28 cellular contexts compared by ENCODE assay signal in genomic region chr10:16458196-16458977, GRCh38. TPM values are rescaled to one million over a fixed set of nuclear protein-coding genes. Genes with fewer than 3 reads are reported as not detected.
DNase-seq lines count a peak whose midpoint lies in the region; ATAC-seq, FAIRE-seq and TF ChIP-seq lines count a peak whose summit lies in the region.
"Had no signal": no experiment of that assay in that cellular context is flagged by ENCODE, and none has a peak within 500 bp of the region (broad histone marks: within the 10 kb centered on the region; RNA-seq: fewer than 3 reads in every experiment).

No MANE protein-coding gene starts in this region.

- no peak overlapping the region for H3K4me3 ChIP-seq in A673 (ENCODE audit: low read depth, low read length, poor library complexity, severe bottlenecking)
- H3K4me3 ChIP-seq: ascending aorta, HAP-1, lower lobe of right lung, prostate gland, sigmoid colon, SK-N-MC, stomach, tibial nerve had no signal

- H3K36me3 ChIP-seq in A673 (ENCODE audit: insufficient read depth, low read length, poor library complexity, severe bottlenecking), result no peaks in the 10 kb centered on the region
- H3K36me3 ChIP-seq: ascending aorta, HAP-1, lower lobe of right lung, prostate gland, sigmoid colon, stomach had no signal

- no peaks in the 10 kb centered on the region for H3K9me3 ChIP-seq in A673 (ENCODE audit: low read depth, low read length, poor library complexity, severe bottlenecking)
- H3K9me3 ChIP-seq: ascending aorta, HAP-1, lower lobe of right lung, prostate gland, sigmoid colon, stomach, tibial nerve had no signal

- peaks cover 34% of the 10 kb centered on the region for H3K27me3 ChIP-seq in A673 (replicated peaks; ENCODE audit: insufficient read depth, low read depth, low read length, poor library complexity)
- H3K27me3 ChIP-seq: ascending aorta, sigmoid colon, stomach, tibial nerve had no signal

- DNase-seq in A673 (ENCODE audit: low spot score) (peak; percentile 57), GM18507 (ENCODE audit: extremely low spot score, insufficient read length, low read depth) (no peak), SK-N-DZ (ENCODE audit: low spot score) (peak; percentile 65), hepatic stellate cell (ENCODE audit: low spot score) (no peak), osteocyte (ENCODE audit: extremely low spot score, unreplicated experiment) (no peak)
- DNase-seq in stimulated activated CD4-positive, alpha-beta T cell treated with anti-CD3 and anti-CD28 coated beads, Interleukin-4, amount 100 ng/mL, for 1 hour, result no peak
- DNase-seq: dermis blood vessel endothelial cell, KG1, lower lobe of right lung, MM.1S, NCI-H1417 treated with DMSO at 0.1 percent for 48 hours, NCI-H2081 treated with DMSO at 0.1 percent for 48 hours, RPMI8226, sigmoid colon, stomach, T-helper 2 cell had no signal

- no peaks in the 10 kb centered on the region for H3K9me3 Mint-ChIP-seq in osteocyte (ENCODE audit: unreplicated experiment)
- H3K9me3 Mint-ChIP-seq: activated naive CD4-positive, alpha-beta T cell treated with anti-CD3 and anti-CD28 coated beads, Interleukin-2, amount 50 U/mL, for 24 hours; activated T-helper 1 cell treated with anti-CD3 and anti-CD28 coated beads, Interleukin-12 subunit alpha, Interleukin-12 subunit beta, Interleukin-2, Interleukin-4 antibody, amounts not matched to agents 30 ng/mL and 10 ng/mL and 1 ng/mL, durations not matched to agents 14 hours and 24 hours and 36 hours had no signal

- peak; percentile 24 for FAIRE-seq in GM18507 (lab: Jason Lieb, UNC)
- FAIRE-seq: HTR-8/SVneo, keratinocyte had no signal

- H3K27me3 Mint-ChIP-seq in osteocyte (ENCODE audit: unreplicated experiment), result no peaks in the 10 kb centered on the region
- H3K27me3 Mint-ChIP-seq: activated naive CD4-positive, alpha-beta T cell treated with anti-CD3 and anti-CD28 coated beads, Interleukin-2, amount 50 U/mL, for 24 hours had no signal

- intact Hi-C loops in A673 (cut with micrococcal nuclease; ENCODE audit: unreplicated experiment), result no loop called here

- POLR2A ChIA-PET in A673 (lab: Charles Lee; ENCODE audit: low non-redundant PET), result no interaction called here

- H3K4me3 Mint-ChIP-seq in osteocyte (ENCODE audit: unreplicated experiment), result no peak overlapping the region
- H3K4me3 Mint-ChIP-seq: activated naive CD4-positive, alpha-beta T cell treated with anti-CD3 and anti-CD28 coated beads, Interleukin-2, amount 50 U/mL, for 24 hours; activated T-helper 1 cell treated with anti-CD3 and anti-CD28 coated beads, Interleukin-12 subunit alpha, Interleukin-12 subunit beta, Interleukin-2, Interleukin-4 antibody, amounts not matched to agents 30 ng/mL and 10 ng/mL and 1 ng/mL, durations not matched to agents 14 hours and 24 hours and 36 hours; CD14-positive monocyte had no signal

- no peaks in the 10 kb centered on the region for H3K4me1 Mint-ChIP-seq in osteocyte (ENCODE audit: unreplicated experiment)
- H3K4me1 Mint-ChIP-seq: CD14-positive monocyte had no signal

- CTCF ChIA-PET in A673 (lab: Charles Lee), result interaction anchor here (0.6 kb wide), 1 partner anchor 21 kb away, joined by 3 read pairs; no protein-coding TSS in a partner anchor

- BruUV-seq in A673 (replicated peaks; lab: Mats Ljungman, UMichigan), result no TSS peak

- H3K27ac ChIP-seq in A673 (ENCODE audit: low read depth, low read length, poor library complexity, severe bottlenecking), result no peak overlapping the region
- H3K27ac ChIP-seq: ascending aorta, lower lobe of right lung, prostate gland, sigmoid colon, SK-N-MC, stomach, tibial nerve had no signal

- no peaks in the 10 kb centered on the region for H3K4me1 ChIP-seq in A673 (ENCODE audit: insufficient read depth, low read length, poor library complexity, severe bottlenecking)
- H3K4me1 ChIP-seq: ascending aorta, HAP-1, lower lobe of right lung, prostate gland, sigmoid colon, tibial nerve had no signal

- ATAC-seq in HG02852 (IDR thresholded peaks at IDR 0.05; ENCODE audit: unreplicated experiment), result peak; percentile 59
- no peak for ATAC-seq in HG03460 (IDR thresholded peaks at IDR 0.05; ENCODE audit: unreplicated experiment)
- ATAC-seq: lower lobe of right lung had no signal

- H3K36me3 Mint-ChIP-seq in osteocyte (ENCODE audit: unreplicated experiment), result no peaks in the 10 kb centered on the region

- TF ChIP-seq CTCF in A673 (conservative IDR thresholded peaks at IDR 0.05; ENCODE audit: low read depth, low read length), result no peak
- TF ChIP-seq CTCF in osteocyte (IDR thresholded peaks at IDR 0.05), result no peak

- no peak overlapping the region for H3K27ac Mint-ChIP-seq in osteocyte (ENCODE audit: unreplicated experiment)
- H3K27ac Mint-ChIP-seq: activated naive CD4-positive, alpha-beta T cell treated with anti-CD3 and anti-CD28 coated beads, Interleukin-2, amount 50 U/mL, for 24 hours; activated T-helper 1 cell treated with anti-CD3 and anti-CD28 coated beads, Interleukin-12 subunit alpha, Interleukin-12 subunit beta, Interleukin-2, Interleukin-4 antibody, amounts not matched to agents 30 ng/mL and 10 ng/mL and 1 ng/mL, durations not matched to agents 14 hours and 24 hours and 36 hours; CD14-positive monocyte had no signal

RNA-seq across cellular contexts. Expression of gene PTER, which starts 21.6 kb away (rescaled TPM):
- total RNA-seq in A673 (2021) (1.4 and 2.3 TPM in 2 replicates), osteocyte (2.6 and 3.1 TPM in 2 replicates)
- 0.15 TPM in 1 of 2 replicates, not detected in the other for polyA plus RNA-seq in SK-N-DZ (2014; cell fraction: cytosol; rRNA removed)
- not detected in 2 replicates for polyA plus RNA-seq in SK-N-DZ (2014; cell fraction: nucleus; rRNA removed)

Comparison
In these comparisons a context has a peak if more than half of its experiments do, and no peak if none do; other contexts are left out.
1. DNase-seq: peak in A673 (single experiment) and SK-N-DZ (single experiment); none in GM18507 (single experiment), hepatic stellate cell (single experiment), stimulated activated CD4-positive, alpha-beta T cell treated with anti-CD3 and anti-CD28 coated beads, Interleukin-4, amount 100 ng/mL, for 1 hour (single experiment) and osteocyte (single experiment).